Comparison of ENCODE assay signal across 20 cellular contexts in the genomic region with DNA sequence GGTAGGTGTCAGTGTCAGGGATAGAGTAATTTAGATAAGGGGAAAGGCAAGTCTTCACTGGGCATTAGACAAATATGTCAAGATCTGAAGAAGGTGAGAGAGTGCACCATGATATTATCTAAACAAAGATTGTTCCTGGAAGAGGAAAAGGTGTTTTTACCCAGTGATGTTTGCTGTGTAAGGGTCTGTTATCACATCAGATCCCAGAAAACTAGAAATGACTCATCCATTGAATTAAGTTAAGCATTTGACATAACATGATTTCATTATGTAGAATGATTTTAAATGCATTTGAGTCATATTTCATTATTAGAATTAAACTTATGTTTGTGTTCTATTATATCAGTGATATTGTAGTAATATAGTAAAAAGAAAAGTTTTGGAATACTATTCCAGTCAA.
"Had no signal": no experiment of that assay in that cellular context is flagged by ENCODE, and none has a peak within 500 bp of the region (broad histone marks: within the 10 kb centered on the region; RNA-seq: fewer than 3 reads in every experiment).

No MANE protein-coding gene starts in this region.

- H3K4me1 ChIP-seq: colonic mucosa, heart left ventricle, right atrium auricular region, sigmoid colon, testis, tibial nerve, upper lobe of right lung had no signal

- ATAC-seq: esophagus mucosa; heart left ventricle; left colon; natural killer cell; stimulated activated naive B cell treated with anti-CD40 and anti-IgM and Interleukin-4, amounts not matched to agents 10 μg/mL and 1 μg/mL and 100 μg/mL, for 72 hours; stimulated activated naive CD8-positive, alpha-beta T cell treated with anti-CD3 and anti-CD28 coated beads, Interleukin-15, amount 100 ng/mL, for 72 hours; upper lobe of right lung had no signal

- H3K4me3 ChIP-seq: colonic mucosa, heart left ventricle, right atrium auricular region, sigmoid colon, skin epidermis, testis, tibial nerve, upper lobe of right lung had no signal

- H3K36me3 ChIP-seq: colonic mucosa, heart left ventricle, right atrium auricular region, sigmoid colon, tibial nerve, upper lobe of right lung had no signal

- H3K9me3 ChIP-seq: colonic mucosa, heart left ventricle, right atrium auricular region, sigmoid colon, testis, tibial nerve, upper lobe of right lung had no signal

- H3K4me1 Mint-ChIP-seq: immature natural killer cell; natural killer cell; neural crest cell; stimulated activated naive CD8-positive, alpha-beta T cell treated with anti-CD3 and anti-CD28 coated beads, Interleukin-15, amount 100 ng/mL, for 72 hours had no signal

- H3K27ac ChIP-seq: colonic mucosa, heart left ventricle, right atrium auricular region, sigmoid colon, skin epidermis, testis, tibial nerve, upper lobe of right lung had no signal

- H3K4me3 Mint-ChIP-seq: immature natural killer cell; natural killer cell; neural crest cell; stimulated activated naive B cell treated with anti-CD40 and anti-IgM and Interleukin-4, amounts not matched to agents 10 μg/mL and 1 μg/mL and 100 μg/mL, for 72 hours; stimulated activated naive CD8-positive, alpha-beta T cell treated with anti-CD3 and anti-CD28 coated beads, Interleukin-15, amount 100 ng/mL, for 72 hours had no signal

- H3K36me3 Mint-ChIP-seq: immature natural killer cell; natural killer cell; stimulated activated naive B cell treated with anti-CD40 and anti-IgM and Interleukin-4, amounts not matched to agents 10 μg/mL and 1 μg/mL and 100 μg/mL, for 72 hours had no signal

- H3K27me3 Mint-ChIP-seq: stimulated activated naive B cell treated with anti-CD40 and anti-IgM and Interleukin-4, amounts not matched to agents 10 μg/mL and 1 μg/mL and 100 μg/mL, for 72 hours; stimulated activated naive CD8-positive, alpha-beta T cell treated with anti-CD3 and anti-CD28 coated beads, Interleukin-15, amount 100 ng/mL, for 72 hours had no signal

- H3K27ac Mint-ChIP-seq: immature natural killer cell; natural killer cell; stimulated activated naive B cell treated with anti-CD40 and anti-IgM and Interleukin-4, amounts not matched to agents 10 μg/mL and 1 μg/mL and 100 μg/mL, for 72 hours; stimulated activated naive CD8-positive, alpha-beta T cell treated with anti-CD3 and anti-CD28 coated beads, Interleukin-15, amount 100 ng/mL, for 72 hours had no signal

- FAIRE-seq: kidney had no signal

- H3K27me3 ChIP-seq: colonic mucosa, heart left ventricle, right atrium auricular region, sigmoid colon, testis, tibial nerve, upper lobe of right lung had no signal

- DNase-seq: colonic mucosa; effector CD4-positive, alpha-beta T cell; heart left ventricle; immature natural killer cell; kidney; left colon; natural killer cell; posterior cingulate gyrus; sigmoid colon; stimulated activated CD4-positive, alpha-beta T cell treated with anti-CD3 and anti-CD28 coated beads, Interleukin-2, amount 100 ng/mL, for 24 hours; stimulated activated CD4-positive, alpha-beta T cell treated with anti-CD3 and anti-CD28 coated beads, Interleukin-4, amount 100 ng/mL, for 4 hours; stimulated activated naive B cell treated with anti-CD40 and anti-IgM and Interleukin-4, amounts not matched to agents 10 μg/mL and 1 μg/mL and 100 μg/mL, for 72 hours; stimulated activated naive CD8-positive, alpha-beta T cell treated with anti-CD3 and anti-CD28 coated beads, Interleukin-15, amount 100 ng/mL, for 72 hours; testis; upper lobe of right lung had no signal
